In genomic region chr15:74957301-74958035, GRCh38 we compare ENCODE assay signal across 8 cellular contexts. TPM values are rescaled to one million over a fixed set of nuclear protein-coding genes. Genes with fewer than 3 reads are reported as not detected.
DNase-seq lines count a peak whose midpoint lies in the region; ATAC-seq, FAIRE-seq and TF ChIP-seq lines count a peak whose summit lies in the region.

No MANE protein-coding gene starts in this region.

- TF ChIP-seq EP300 in upper lobe of left lung (IDR thresholded peaks at IDR 0.05) = no peak

- H3K27ac ChIP-seq in lung (ENCODE audit: low read depth in 1 of 2, low read length in 1 of 2) = peak overlapping the region in 1 of 2 donors; percentile 33
- H3K27ac ChIP-seq in upper lobe of left lung = peak overlapping the region; percentile 69 to 89 (median 80)

- peaks cover 16% of the 10 kb centered on the region for H3K27me3 ChIP-seq in bronchial epithelial cell (ENCODE audit: control insufficient read depth, insufficient read depth, low read length)
- no peaks in the 10 kb centered on the region for H3K27me3 ChIP-seq in lung (ENCODE audit: control insufficient read depth, insufficient read depth)
- peaks cover 0 to 6% (median 3%) of the 10 kb centered on the region in 4 donors for H3K27me3 ChIP-seq in upper lobe of left lung

- no peaks in the 10 kb centered on the region for H3K36me3 ChIP-seq in bronchial epithelial cell (ENCODE audit: control insufficient read depth, insufficient read depth, low read length)
- no peaks in the 10 kb centered on the region for H3K36me3 ChIP-seq in lung (ENCODE audit: control insufficient read depth in 2 of 2, insufficient read depth in 2 of 2, low read length in 2 of 2)
- no peaks in the 10 kb centered on the region for H3K36me3 ChIP-seq in upper lobe of left lung

- H3K9me3 ChIP-seq in lung (ENCODE audit: control insufficient read depth in 2 of 2, insufficient read depth in 1 of 2, low read length in 1 of 2) (no peaks in the 10 kb centered on the region), upper lobe of left lung (no peaks in the 10 kb centered on the region)

- TF ChIP-seq CTCF in bronchial epithelial cell (IDR thresholded peaks at IDR 0.05; ENCODE audit: insufficient read depth, low read length, severe bottlenecking) = no peak
- no peak for TF ChIP-seq CTCF in lung (IDR thresholded peaks at IDR 0.05; ENCODE audit: control extremely low read depth, extremely low read depth)
- no peak for TF ChIP-seq CTCF in upper lobe of left lung (IDR thresholded peaks at IDR 0.05)

- WGBS in lung, 2 donors = 5 to 7% methylated on average over 45 to 46 of the region's 46 CpGs
- 14 to 15% methylated on average over 27 to 32 of the region's 46 CpGs for WGBS in upper lobe of left lung, 2 donors

- H3K4me3 ChIP-seq in bronchial epithelial cell (ENCODE audit: low read depth, low read length) (peak overlapping the region; percentile 46), lung (peak overlapping the region; percentile 46), upper lobe of left lung (peak overlapping the region; percentile 51 to 80 (median 64))

- DNase-seq in COLO668 (lab: John Stamatoyannopoulos, UW; ENCODE audit: unreplicated experiment) = peak; percentile 69
- peak; percentile 61 for DNase-seq in LoVo (ENCODE audit: low spot score)
- no peak for DNase-seq in bronchial epithelial cell (ENCODE audit: low read depth)
- peak; percentile 50 for DNase-seq in lung (ENCODE audit: low spot score)
- DNase-seq in upper lobe of left lung = peak in 1 of 2 donors; percentile 90
- DNase-seq in stimulated activated CD4-positive, alpha-beta T cell treated with anti-CD3 and anti-CD28 coated beads, Interleukin-2, amount 100 ng/mL, for 48 hours = no peak
- DNase-seq in stimulated activated CD4-positive, alpha-beta T cell treated with anti-CD3 and anti-CD28 coated beads, Interleukin-12 subunit alpha, Interleukin-12 subunit beta, amount 100 ng/mL, for 4 hours = no peak

- TF ChIP-seq POLR2A in upper lobe of left lung (IDR thresholded peaks at IDR 0.05) = peak in 1 of 4 donors; percentile 32

- peaks cover 0 to 19% of the 10 kb centered on the region in 2 donors for H3K4me1 ChIP-seq in lung (ENCODE audit: control insufficient read depth in 2 of 2, insufficient read depth in 2 of 2, low read length in 2 of 2)
- H3K4me1 ChIP-seq in upper lobe of left lung = peaks cover 45 to 63% (median 52%) of the 10 kb centered on the region in 4 donors

- FAIRE-seq in bronchial epithelial cell (lab: Jason Lieb, UNC) = no peak

- ATAC-seq in lung (ENCODE audit: insufficient read depth, low FRiP score) (peak; percentile 8), upper lobe of left lung (ENCODE audit: low FRiP score in 2 of 2) (peak; percentile 34 to 68), GM21529 (IDR thresholded peaks at IDR 0.05; ENCODE audit: unreplicated experiment) (no peak)

RNA-seq across cellular contexts. Expression of gene RPP25, which starts 0.9 kb away (rescaled TPM):
- total RNA-seq in bronchial epithelial cell (3.3 and 8.7 TPM in 2 replicates), lung (10 to 100 TPM in 1 of 2 donors, 1 to 10 TPM in 1; 3.8 to 15.2 TPM), upper lobe of left lung (10 to 100 TPM in 5 of 6 donors, 1 to 10 TPM in 1; 9.4 to 28.4 (median 19.2) TPM)
- polyA plus RNA-seq in lung = 10 to 100 TPM in 1 of 2 donors, 1 to 10 TPM in 1; 10.0 to 15.7 TPM

RNA-seq across cellular contexts. Expression of gene COX5A, which starts 19.6 kb away (rescaled TPM):
- total RNA-seq in bronchial epithelial cell (55.3 and 66.6 TPM in 2 replicates), lung (100 to 1,000 TPM in 1 of 2 donors, 10 to 100 TPM in 1; 70.7 to 163 TPM), upper lobe of left lung (100 to 1,000 TPM in 2 of 6 donors, 10 to 100 TPM in 4; 50.9 to 168 (median 93.0) TPM)
- 100 to 1,000 TPM; 233 to 301 TPM for polyA plus RNA-seq in lung

RNA-seq across cellular contexts. Expression of gene SCAMP5, which starts 37.9 kb away (rescaled TPM):
- total RNA-seq in bronchial epithelial cell (0.13 and 1.3 TPM in 2 replicates), lung (1 to 10 TPM; 3.8 to 4.8 TPM), upper lobe of left lung (10 to 100 TPM in 1 of 6 donors, 1 to 10 TPM in 5; 1.0 to 12.3 (median 3.0) TPM)
- polyA plus RNA-seq in lung = 1 to 10 TPM in 1 of 2 donors, under 1 TPM in 1; 0.94 to 9.5 TPM

RNA-seq across cellular contexts. Expression of gene FAM219B, which starts 50.8 kb away (rescaled TPM):
- 67.3 and 72.4 TPM in 2 replicates for total RNA-seq in bronchial epithelial cell
- 10 to 100 TPM; 49.7 to 88.4 TPM for total RNA-seq in lung
- 10 to 100 TPM; 32.4 to 35.3 TPM for polyA plus RNA-seq in lung
- 100 to 1,000 TPM in 1 of 6 donors, 10 to 100 TPM in 5; 49.3 to 122 (median 71.5) TPM for total RNA-seq in upper lobe of left lung

Comparison
In these comparisons a context has a peak if more than half of its experiments do, and no peak if none do; other contexts are left out.
1. DNase-seq: peak in COLO668 (single experiment), LoVo (single experiment) and lung (single experiment); none in bronchial epithelial cell (single experiment), stimulated activated CD4-positive, alpha-beta T cell treated with anti-CD3 and anti-CD28 coated beads, Interleukin-2, amount 100 ng/mL, for 48 hours (0 of 2) and stimulated activated CD4-positive, alpha-beta T cell treated with anti-CD3 and anti-CD28 coated beads, Interleukin-12 subunit alpha, Interleukin-12 subunit beta, amount 100 ng/mL, for 4 hours (single experiment).
2. Peak in every context shown above with its lines, with median percentiles within 50 percentile points of each other: H3K4me3 ChIP-seq.